9 cellular contexts compared by ENCODE assay signal in the genomic region with DNA sequence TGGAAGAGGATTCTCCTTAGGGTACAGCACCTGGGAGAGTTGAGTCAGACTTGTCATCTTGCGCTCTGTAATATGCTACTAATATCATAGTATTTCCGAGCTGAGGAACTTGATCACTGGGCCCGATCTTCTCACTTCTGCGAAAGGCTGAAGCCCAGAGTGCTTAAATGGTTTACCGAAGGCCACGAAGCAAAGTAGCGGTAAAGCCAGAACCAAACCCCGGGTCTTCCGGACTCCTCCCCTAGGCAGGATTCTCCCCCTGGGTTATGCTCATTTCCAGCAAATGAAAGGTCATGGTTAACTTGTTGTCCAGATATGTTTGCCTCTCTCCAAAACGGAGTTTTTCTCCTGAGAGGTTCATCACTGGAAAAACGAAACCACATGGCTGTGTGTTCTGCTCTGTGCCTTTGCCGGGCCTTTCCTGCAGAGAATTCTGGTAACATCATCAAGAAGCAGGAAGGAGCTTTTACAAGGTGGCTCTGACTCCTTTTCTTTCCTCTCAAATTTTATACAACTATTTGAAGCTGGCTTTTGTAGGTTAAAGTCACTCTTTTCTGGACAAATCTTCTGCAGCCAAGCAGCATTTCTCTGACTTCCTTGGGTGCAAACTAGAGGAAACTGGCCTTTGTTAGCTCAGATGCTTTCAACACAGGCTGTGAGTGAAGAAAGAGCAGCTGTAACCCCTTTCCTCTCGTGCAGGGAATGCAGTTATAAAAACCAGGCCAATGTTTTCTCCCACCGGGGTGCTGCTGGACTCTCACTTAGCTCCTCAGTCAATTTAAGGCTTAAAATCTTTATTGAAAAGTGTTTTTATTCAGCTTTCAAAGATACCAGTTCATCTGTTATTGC. TPM values are rescaled to one million over a fixed set of nuclear protein-coding genes. Genes with fewer than 3 reads are reported as not detected.
A peak's percentile ranks its signal among the peaks of the same experiment; 100 is the strongest.
DNase-seq lines count a peak whose midpoint lies in the region; ATAC-seq and TF ChIP-seq lines count a peak whose summit lies in the region.
"Had no signal": no experiment of that assay in that cellular context is flagged by ENCODE, and none has a peak within 500 bp of the region (broad histone marks: within the 10 kb centered on the region; RNA-seq: fewer than 3 reads in every experiment).

No MANE protein-coding gene starts in this region.

- CTCF ChIA-PET in AG04450 (lab: Charles Lee) (interaction anchor here (0.6 to 2.7 kb wide), 4 partner anchors 12 to 175 kb away, joined by 3 to 8 read pairs (median 3); no protein-coding TSS in a partner anchor), PC-3 (lab: Charles Lee) (no interaction called here)

- peak overlapping the region; percentile 82 for H3K27ac ChIP-seq in AG04450 (ENCODE audit: low read depth, low read length)
- H3K27ac ChIP-seq in coronary artery = peak overlapping the region in 1 of 2 donors; percentile 60
- no peak overlapping the region for H3K27ac ChIP-seq in PC-3 (ENCODE audit: low read length)

- peaks cover 2% of the 10 kb centered on the region for H4K20me1 ChIP-seq in Loucy (ENCODE audit: insufficient read depth, low read length, poor library complexity, severe bottlenecking)
- H4K20me1 ChIP-seq in PC-3 (ENCODE audit: low read length) = no peaks in the 10 kb centered on the region

- H3K9me2 ChIP-seq in Loucy (replicated peaks; ENCODE audit: low read depth, low read length) = no peaks in the 10 kb centered on the region
- no peaks in the 10 kb centered on the region for H3K9me2 ChIP-seq in PC-3 (replicated peaks; ENCODE audit: low read length)

- H3K4me1 ChIP-seq in Loucy (ENCODE audit: insufficient read depth, low read length, poor library complexity, severe bottlenecking) (peaks cover 79% of the 10 kb centered on the region), PC-3 (ENCODE audit: insufficient read depth, low read length) (no peaks in the 10 kb centered on the region)

- H3K9me3 ChIP-seq in AG04450 (ENCODE audit: control insufficient read depth, insufficient read depth, low read length) = no peaks in the 10 kb centered on the region; the same call in 1 of the 2 replicates
- H3K9me3 ChIP-seq in Loucy (ENCODE audit: insufficient read depth, low read depth, low read length) = no peaks in the 10 kb centered on the region
- H3K9me3 ChIP-seq in PC-3 (ENCODE audit: low read length) = no peaks in the 10 kb centered on the region

- TF ChIP-seq CTCF in AG04450 (IDR thresholded peaks at IDR 0.05; ENCODE audit: low read depth, low read length) (no peak), Loucy (conservative IDR thresholded peaks at IDR 0.05; ENCODE audit: low read length) (no peak), coronary artery (IDR thresholded peaks at IDR 0.05) (no peak), PC-3 (conservative IDR thresholded peaks at IDR 0.05; ENCODE audit: low read depth, low read length) (no peak)

- ATAC-seq in naive B cell (ENCODE audit: low read depth in 2 of 2) (peak in 1 of 2 donors; percentile 30), PC-3 (no peak)
- ATAC-seq: K562 had no signal

- peak overlapping the region; percentile 63 for H3K4me2 ChIP-seq in Loucy (ENCODE audit: low read depth, low read length, poor library complexity, severe bottlenecking)
- no peak overlapping the region for H3K4me2 ChIP-seq in PC-3 (ENCODE audit: low read length)

- H3F3A ChIP-seq in Loucy (ENCODE audit: low read depth) (peaks cover 6% of the 10 kb centered on the region; the same call in 1 of the 2 replicates), PC-3 (ENCODE audit: low read length, unreplicated experiment) (no peaks in the 10 kb centered on the region)

- DNase-seq in AG04450 (ENCODE audit: low read depth, low spot score) = no peak
- DNase-seq in coronary artery (ENCODE audit: low spot score) = no peak
- DNase-seq in naive B cell = no peak
- DNase-seq in 8988T = no peak
- no peak for DNase-seq in PC-3
- no peak for DNase-seq in ecto neural progenitor cell (ENCODE audit: low spot score)
- no peak for DNase-seq in HPDE6-E6E7 (ENCODE audit: extremely low spot score)

- peaks cover 4 to 6% of the 10 kb centered on the region in 2 donors for H3K36me3 Mint-ChIP-seq in naive B cell

- H3K27ac Mint-ChIP-seq in naive B cell = peak overlapping the region in 1 of 6 donors; percentile 14

- peaks cover 0 to 3% (median 0%) of the 10 kb centered on the region in 7 donors for H3K9me3 Mint-ChIP-seq in naive B cell

- H3K27me3 ChIP-seq in AG04450 (ENCODE audit: control insufficient read depth, insufficient read depth, low read length) (no peaks in the 10 kb centered on the region), Loucy (ENCODE audit: insufficient read depth, low read length, poor library complexity, severe bottlenecking) (no peaks in the 10 kb centered on the region), PC-3 (ENCODE audit: low read length) (no peaks in the 10 kb centered on the region)

- H3K4me3 ChIP-seq in AG04450 (ENCODE audit: low read depth, low read length) = peak overlapping the region; percentile 8
- H3K4me3 ChIP-seq in Loucy (ENCODE audit: low read length, poor library complexity, severe bottlenecking) = peak overlapping the region; percentile 41
- peak overlapping the region; percentile 58 for H3K4me3 ChIP-seq in coronary artery
- no peak overlapping the region for H3K4me3 ChIP-seq in PC-3 (ENCODE audit: low read length)
- H3K4me3 ChIP-seq: K562 had no signal

- no TSS peak for BruUV-seq in PC-3 (replicated peaks; lab: Mats Ljungman, UMichigan)

- H3K4me1 Mint-ChIP-seq in naive B cell = peaks cover 39 to 64% (median 58%) of the 10 kb centered on the region in 3 donors

- H3K79me2 ChIP-seq in Loucy (ENCODE audit: insufficient read depth, low read length) (peaks cover 91% of the 10 kb centered on the region), PC-3 (ENCODE audit: low read length) (peaks cover 51% of the 10 kb centered on the region)

- POLR2A ChIA-PET in AG04450 (lab: Yijun Ruan, JAX) = interaction anchor here (0.6 to 1.4 kb wide), 4 partner anchors 10 to 55 kb away, joined by 4 to 9 read pairs (median 4); no protein-coding TSS in a partner anchor
- POLR2A ChIA-PET in PC-3 (lab: Charles Lee; ENCODE audit: unreplicated experiment) = interaction anchor here (0.7 kb wide), 2 partner anchors 22 to 49 kb away, joined by 3 to 4 read pairs; no protein-coding TSS in a partner anchor

- no peaks in the 10 kb centered on the region for H3K27me3 Mint-ChIP-seq in naive B cell

- H3K9ac ChIP-seq in Loucy (ENCODE audit: low read depth, low read length, poor library complexity, severe bottlenecking) (peak overlapping the region; percentile 81), PC-3 (ENCODE audit: low read length) (no peak overlapping the region)

- peak overlapping the region in 7 of 8 donors; percentile 16 to 81 (median 34) for H3K4me3 Mint-ChIP-seq in naive B cell

- intact Hi-C loops in PC-3 (cut with micrococcal nuclease) = no loop called here

- H3K36me3 ChIP-seq in Loucy (ENCODE audit: insufficient read depth, low read length) (peaks cover 21% of the 10 kb centered on the region; the same call in 1 of the 2 replicates), PC-3 (ENCODE audit: low read depth, low read length) (no peaks in the 10 kb centered on the region)

- no peak overlapping the region for H2AFZ ChIP-seq in Loucy (ENCODE audit: low read length)
- no peak overlapping the region for H2AFZ ChIP-seq in PC-3 (ENCODE audit: low read length)

RNA-seq across cellular contexts. Expression of a gene that starts 35.5 kb away (rescaled TPM):
- 19.1 and 25.0 TPM in 2 replicates for polyA plus RNA-seq in AG04450 (2011; rRNA removed)
- 93.1 and 124 TPM in 2 replicates for polyA minus RNA-seq in AG04450 (2011; rRNA and poly(A)+ RNA removed)
- polyA plus RNA-seq in naive B cell (ENCODE audit: low read depth in 6 of 6) = 1 to 10 TPM; 2.2 to 5.5 (median 3.9) TPM
- 148 and 178 TPM in 2 replicates for total RNA-seq in PC-3 (2014; rRNA removed)
